In the genomic region with DNA sequence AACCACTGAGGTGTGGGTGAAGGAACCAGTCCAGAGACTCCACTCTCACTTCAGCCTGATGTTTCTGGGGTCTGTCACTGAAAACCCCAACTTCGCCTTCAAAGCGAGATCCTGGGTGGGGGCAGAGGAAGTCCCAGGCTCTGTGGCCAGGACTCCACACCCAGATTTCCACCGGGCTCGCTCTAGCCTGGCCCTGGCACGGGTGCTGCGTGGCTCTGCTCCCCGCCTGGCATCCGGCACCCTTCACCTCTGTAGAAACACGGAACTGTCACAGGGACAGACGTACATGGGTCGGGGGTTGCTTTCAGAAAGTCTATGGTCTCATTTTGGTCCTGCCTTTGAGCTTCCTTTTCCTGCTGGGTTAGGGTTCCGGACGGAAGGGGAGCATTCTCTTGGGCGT, we compare ENCODE assay signal across 1 cellular context.
TF ChIP-seq lines count a peak whose summit lies in the region.

No MANE protein-coding gene starts in this region.

TF ChIP-seq in H1, 55 proteins besides CTCF, POLR2A, EP300 and RAD21:
- TF ChIP-seq CEBPB (IDR thresholded peaks at IDR 0.05; ENCODE audit: low read depth, low read length), result no peak
- TF ChIP-seq CHD1 (IDR thresholded peaks at IDR 0.05; ENCODE audit: low read depth, low read length), result no peak
- TF ChIP-seq KDM1A (IDR thresholded peaks at IDR 0.05; ENCODE audit: borderline replicate concordance, low read length), result no peak
- TF ChIP-seq SIX5 (IDR thresholded peaks at IDR 0.05; ENCODE audit: low read depth, low read length), result no peak
- TF ChIP-seq EZH2 (IDR thresholded peaks at IDR 0.05; ENCODE audit: low read depth, low read length, severe bottlenecking), result no peak
- TF ChIP-seq CREB1 (IDR thresholded peaks at IDR 0.05), result no peak
- no peak for TF ChIP-seq BCL11A (IDR thresholded peaks at IDR 0.05; ENCODE audit: low read depth in 2 of 2, low read length in 2 of 2)
- TF ChIP-seq SP4 (IDR thresholded peaks at IDR 0.05; ENCODE audit: low read length), result no peak
- TF ChIP-seq TAF7 (optimal IDR thresholded peaks at IDR 0.05; ENCODE audit: borderline replicate concordance, low read depth, low read length), result no peak
- TF ChIP-seq SIRT6 (IDR thresholded peaks at IDR 0.05; ENCODE audit: low read length), result no peak
- TF ChIP-seq, protein P1, sequence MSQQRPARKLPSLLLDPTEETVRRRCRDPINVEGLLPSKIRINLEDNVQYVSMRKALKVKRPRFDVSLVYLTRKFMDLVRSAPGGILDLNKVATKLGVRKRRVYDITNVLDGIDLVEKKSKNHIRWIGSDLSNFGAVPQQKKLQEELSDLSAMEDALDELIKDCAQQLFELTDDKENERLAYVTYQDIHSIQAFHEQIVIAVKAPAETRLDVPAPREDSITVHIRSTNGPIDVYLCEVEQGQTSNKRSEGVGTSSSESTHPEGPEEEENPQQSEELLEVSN (IDR thresholded peaks at IDR 0.05), result no peak
- no peak for TF ChIP-seq CBX8 (IDR thresholded peaks at IDR 0.05; ENCODE audit: borderline replicate concordance, low read depth, low read length)
- TF ChIP-seq JUN (IDR thresholded peaks at IDR 0.05; ENCODE audit: low read depth, low read length), result no peak
- no peak for TF ChIP-seq EGR1 (IDR thresholded peaks at IDR 0.05; ENCODE audit: borderline replicate concordance, low read depth, low read length)
- TF ChIP-seq BACH1 (IDR thresholded peaks at IDR 0.05; ENCODE audit: low read length), result no peak
- no peak for TF ChIP-seq GABPA (IDR thresholded peaks at IDR 0.05; ENCODE audit: borderline replicate concordance, insufficient read depth, low read length)
- no peak for TF ChIP-seq POU5F1 (IDR thresholded peaks at IDR 0.05; ENCODE audit: low read depth, low read length)
